ENCODE assay signal across 1 cellular context in genomic region chr6:156953478-156954146, GRCh38.
TF ChIP-seq lines count a peak whose summit lies in the region.

No MANE protein-coding gene starts in this region.

TF ChIP-seq in HepG2, 621 proteins besides CTCF, POLR2A, EP300 and RAD21 (continued from another document):
- TF ChIP-seq ZNF432 (CRISPR knock-in tag; IDR thresholded peaks at IDR 0.05; ENCODE audit: borderline replicate concordance) (no peak), ARHGAP35 (CRISPR knock-in tag; IDR thresholded peaks at IDR 0.05; ENCODE audit: borderline replicate concordance) (no peak), ZNF530 (CRISPR knock-in tag; IDR thresholded peaks at IDR 0.05; ENCODE audit: low read depth) (no peak), SMAD1 (CRISPR knock-in tag; IDR thresholded peaks at IDR 0.05; ENCODE audit: borderline replicate concordance, low read depth) (no peak), FOXA3 (CRISPR knock-in tag; IDR thresholded peaks at IDR 0.05) (peak; percentile 82), NR2C2 (CRISPR knock-in tag; IDR thresholded peaks at IDR 0.05; ENCODE audit: borderline replicate concordance) (no peak), ZMYM4 (CRISPR knock-in tag; IDR thresholded peaks at IDR 0.05) (0 out of 2 replicates have a peak, but pooled peaks have one; percentile 48), ARID3A (IDR thresholded peaks at IDR 0.05; ENCODE audit: low read depth, low read length) (peak; percentile 73; the same call in 1 of the 2 replicates), STAG1 (CRISPR knock-in tag; IDR thresholded peaks at IDR 0.05) (peak; percentile 35; the same call in 1 of the 2 replicates), FOSL2 (CRISPR knock-in tag; IDR thresholded peaks at IDR 0.05) (0 out of 2 replicates have a peak, but pooled peaks have one; percentile 16), SATB2 (CRISPR knock-in tag; IDR thresholded peaks at IDR 0.05) (no peak), SMARCC2 (IDR thresholded peaks at IDR 0.05) (0 out of 2 replicates have a peak, but pooled peaks have one; percentile 38), TRAFD1 (CRISPR knock-in tag; IDR thresholded peaks at IDR 0.05; ENCODE audit: borderline replicate concordance) (no peak), NR0B2 (CRISPR knock-in tag; IDR thresholded peaks at IDR 0.05) (no peak), CHD2 (IDR thresholded peaks at IDR 0.05; ENCODE audit: low read depth, low read length) (no peak), RFX5 (IDR thresholded peaks at IDR 0.05; ENCODE audit: low read depth, low read length) (peak; percentile 72), RXRB (CRISPR knock-in tag; IDR thresholded peaks at IDR 0.05; ENCODE audit: borderline replicate concordance) (0 out of 2 replicates have a peak, but pooled peaks have one; percentile 25), ZNF224 (CRISPR knock-in tag; IDR thresholded peaks at IDR 0.05) (no peak), PAXIP1 (CRISPR knock-in tag; conservative IDR thresholded peaks at IDR 0.05) (peak; percentile 45; the same call in 1 of the 2 replicates), PLRG1 (conservative IDR thresholded peaks at IDR 0.05) (no peak), TFE3 (CRISPR knock-in tag; IDR thresholded peaks at IDR 0.05) (0 out of 2 replicates have a peak, but pooled peaks have one; percentile 21), GATAD2A (CRISPR knock-in tag; IDR thresholded peaks at IDR 0.05) (peak; percentile 37; the same call in 1 of the 2 replicates)
